In genomic region chr9:135335691-135336181, GRCh38 we compare ENCODE assay signal across 19 cellular contexts.
"Had no signal": no experiment of that assay in that cellular context is flagged by ENCODE, and none has a peak within 500 bp of the region (broad histone marks: within the 10 kb centered on the region; RNA-seq: fewer than 3 reads in every experiment).

No MANE protein-coding gene starts in this region.

- H3K36me3 ChIP-seq: heart right ventricle, pancreas, vagina had no signal

- DNase-seq: activated B cell treated with CpG ODN at 0.5 μM for 24 hours; activated CD4-positive, alpha-beta T cell treated with anti-CD3 and anti-CD28 coated beads, Interleukin-2, amount 10 ng/mL, durations not matched to agents 7 days and 5 days; activated naive CD4-positive, alpha-beta T cell treated with anti-CD3 and anti-CD28 coated beads for 36 hours; effector CD8-positive, alpha-beta T cell; heart right ventricle; islet precursor cell; left ventricle myocardium superior; pancreas; stimulated activated CD4-positive, alpha-beta T cell treated with anti-CD3 and anti-CD28 coated beads, Interleukin-15, amount 100 ng/mL, for 24 hours; stimulated activated CD4-positive, alpha-beta T cell treated with anti-CD3 and anti-CD28 coated beads, Interleukin-4, amount 100 ng/mL, for 24 hours; testis had no signal

- H3K27me3 ChIP-seq: pancreas, testis, vagina had no signal

- H3K4me3 ChIP-seq: heart right ventricle, pancreas, testis, vagina had no signal

- H3K4me1 ChIP-seq: pancreas, testis had no signal

- H3K27ac ChIP-seq: heart right ventricle, pancreas, testis, vagina had no signal

- FAIRE-seq: astrocyte, frontal cortex, pancreas had no signal

- H3K4me1 Mint-ChIP-seq: activated B cell treated with CpG ODN at 0.5 μM for 24 hours; activated CD4-positive, alpha-beta T cell treated with anti-CD3 and anti-CD28 coated beads, Interleukin-2, amount 10 ng/mL, durations not matched to agents 7 days and 5 days had no signal

- H3K27ac Mint-ChIP-seq: activated B cell treated with CpG ODN at 0.5 μM for 24 hours; activated CD4-positive, alpha-beta T cell treated with anti-CD3 and anti-CD28 coated beads, Interleukin-2, amount 10 ng/mL, durations not matched to agents 7 days and 5 days; activated naive CD4-positive, alpha-beta T cell treated with anti-CD3 and anti-CD28 coated beads for 36 hours; activated T-helper 1 cell treated with anti-CD3 and anti-CD28 coated beads, Interleukin-12 subunit alpha, Interleukin-12 subunit beta, Interleukin-2, Interleukin-4 antibody, amounts not matched to agents 30 ng/mL and 10 ng/mL and 1 ng/mL, durations not matched to agents 14 hours and 24 hours and 36 hours; mesothelial cell of epicardium; stimulated activated naive CD8-positive, alpha-beta T cell treated with anti-CD3 and anti-CD28 coated beads, Interleukin-15, Interleukin-2, amounts not matched to agents 100 ng/mL and 50 ng/mL, for 24 hours; T-helper 1 cell treated with Interleukin-12 subunit alpha and Interleukin-12 subunit beta and Interleukin-4 antibody, amounts not matched to agents 30 μg/mL and 1 μg/mL, for 36 hours had no signal

- ATAC-seq: heart right ventricle, left ventricle myocardium superior, pancreas had no signal

- H3K9me3 ChIP-seq: heart right ventricle, pancreas, testis, vagina had no signal

- H3K4me3 Mint-ChIP-seq: activated B cell treated with CpG ODN at 0.5 μM for 24 hours; activated CD4-positive, alpha-beta T cell treated with anti-CD3 and anti-CD28 coated beads, Interleukin-2, amount 10 ng/mL, durations not matched to agents 7 days and 5 days; activated naive CD4-positive, alpha-beta T cell treated with anti-CD3 and anti-CD28 coated beads for 36 hours; activated T-helper 1 cell treated with anti-CD3 and anti-CD28 coated beads, Interleukin-12 subunit alpha, Interleukin-12 subunit beta, Interleukin-2, Interleukin-4 antibody, amounts not matched to agents 30 ng/mL and 10 ng/mL and 1 ng/mL, durations not matched to agents 14 hours and 24 hours and 36 hours; mesothelial cell of epicardium; neural crest cell; stimulated activated naive CD8-positive, alpha-beta T cell treated with anti-CD3 and anti-CD28 coated beads, Interleukin-15, Interleukin-2, amounts not matched to agents 100 ng/mL and 50 ng/mL, for 24 hours; T-helper 1 cell treated with Interleukin-12 subunit alpha and Interleukin-12 subunit beta and Interleukin-4 antibody, amounts not matched to agents 30 μg/mL and 1 μg/mL, for 36 hours had no signal

- H3K36me3 Mint-ChIP-seq: mesothelial cell of epicardium had no signal

- H3K27me3 Mint-ChIP-seq: activated B cell treated with CpG ODN at 0.5 μM for 24 hours had no signal

- H3K9me3 Mint-ChIP-seq: activated B cell treated with CpG ODN at 0.5 μM for 24 hours; activated CD4-positive, alpha-beta T cell treated with anti-CD3 and anti-CD28 coated beads, Interleukin-2, amount 10 ng/mL, durations not matched to agents 7 days and 5 days; activated naive CD4-positive, alpha-beta T cell treated with anti-CD3 and anti-CD28 coated beads for 36 hours; activated T-helper 1 cell treated with anti-CD3 and anti-CD28 coated beads, Interleukin-12 subunit alpha, Interleukin-12 subunit beta, Interleukin-2, Interleukin-4 antibody, amounts not matched to agents 30 ng/mL and 10 ng/mL and 1 ng/mL, durations not matched to agents 14 hours and 24 hours and 36 hours; mesothelial cell of epicardium; neural crest cell; stimulated activated naive CD8-positive, alpha-beta T cell treated with anti-CD3 and anti-CD28 coated beads, Interleukin-15, Interleukin-2, amounts not matched to agents 100 ng/mL and 50 ng/mL, for 24 hours; T-helper 1 cell treated with Interleukin-12 subunit alpha and Interleukin-12 subunit beta and Interleukin-4 antibody, amounts not matched to agents 30 μg/mL and 1 μg/mL, for 36 hours had no signal
